ENCODE assay signal across 34 cellular contexts in genomic region chr6:147540075-147540474, GRCh38. TPM values are rescaled to one million over a fixed set of nuclear protein-coding genes. Genes with fewer than 3 reads are reported as not detected.
"Had no signal": no experiment of that assay in that cellular context is flagged by ENCODE, and none has a peak within 500 bp of the region (broad histone marks: within the 10 kb centered on the region; RNA-seq: fewer than 3 reads in every experiment).

No MANE protein-coding gene starts in this region.

- DNase-seq: activated CD4-positive, alpha-beta memory T cell treated with anti-CD3 and anti-CD28 coated beads for 36 hours; activated CD4-positive, alpha-beta T cell treated with anti-CD3 and anti-CD28 coated beads for 36 hours; activated CD4-positive, alpha-beta T cell treated with anti-CD3 and anti-CD28 coated beads, Interleukin-2, amount 10 ng/mL, durations not matched to agents 24 days and 14 days; activated CD4-positive, CD25-positive, alpha-beta regulatory T cell; activated CD4-positive, CD25-positive, alpha-beta regulatory T cell treated with anti-CD3 and anti-CD28 coated beads, Interleukin-2, amount 50 U/mL, for 72 hours; activated CD8-positive, alpha-beta memory T cell treated with anti-CD3 and anti-CD28 coated beads, Interleukin-2, amount 10 ng/mL, durations not matched to agents 7 days and 5 days; activated CD8-positive, alpha-beta memory T cell treated with anti-CD3 and anti-CD28 coated beads, Interleukin-2, amount 50 U/mL, for 4 hours; activated CD8-positive, alpha-beta T cell treated with anti-CD3 and anti-CD28 coated beads, Interleukin-2, amount 10 ng/mL, durations not matched to agents 7 days and 5 days; activated effector memory CD4-positive, alpha-beta T cell treated with anti-CD3 and anti-CD28 coated beads, Interleukin-2, amount 50 U/mL, for 16 hours; activated naive CD4-positive, alpha-beta T cell treated with anti-CD3 and anti-CD28 coated beads for 36 hours; activated naive CD8-positive, alpha-beta T cell treated with anti-CD3 and anti-CD28 coated beads for 36 hours; activated naive CD8-positive, alpha-beta T cell treated with anti-CD3 and anti-CD28 coated beads, Interleukin-2, amount 50 U/mL, for 24 hours; activated T-cell treated with anti-CD3 and anti-CD28 coated beads, Interleukin-2, amount 50 U/mL, for 1 hour; activated T-cell treated with anti-CD3 and anti-CD28 coated beads, Interleukin-2, amount 50 U/mL, for 48 hours; adrenal gland; amygdala; aorta; body of pancreas; cortex of kidney; dermis blood vessel endothelial cell; effector CD4-positive, alpha-beta T cell; effector memory CD8-positive, alpha-beta T cell; erythroblast; foreskin keratinocyte; gastrocnemius medialis; T-helper 1 cell; T-helper 17 cell; T1000 had no signal

- H3K36me3 Mint-ChIP-seq: activated CD4-positive, alpha-beta memory T cell treated with anti-CD3 and anti-CD28 coated beads for 36 hours; activated CD8-positive, alpha-beta memory T cell treated with anti-CD3 and anti-CD28 coated beads, Interleukin-2, amount 10 ng/mL, durations not matched to agents 7 days and 5 days; activated naive CD4-positive, alpha-beta T cell treated with anti-CD3 and anti-CD28 coated beads, Interleukin-2, amount 50 U/mL, for 24 hours; activated naive CD8-positive, alpha-beta T cell treated with anti-CD3 and anti-CD28 coated beads for 36 hours had no signal

- H3K9me3 Mint-ChIP-seq: activated CD4-positive, alpha-beta T cell treated with anti-CD3 and anti-CD28 coated beads, Interleukin-2, amount 10 ng/mL, durations not matched to agents 24 days and 14 days; activated naive CD4-positive, alpha-beta T cell treated with anti-CD3 and anti-CD28 coated beads, Interleukin-2, amount 50 U/mL, for 24 hours; activated naive CD8-positive, alpha-beta T cell treated with anti-CD3 and anti-CD28 coated beads, Interleukin-2, amount 50 U/mL, for 24 hours; activated T-helper 1 cell treated with anti-CD3 and anti-CD28 coated beads, Interleukin-12 subunit alpha, Interleukin-12 subunit beta, Interleukin-2, Interleukin-4 antibody, amounts not matched to agents 30 ng/mL and 10 ng/mL and 1 ng/mL, durations not matched to agents 14 hours and 24 hours and 36 hours; activated T-helper 2 cell treated with anti-CD3 and anti-CD28 coated beads, Interferon-gamma antibody, Interleukin-2, Interleukin-4, amounts not matched to agents 10 μg/mL and 5 μg/mL and 100 μg/mL, durations not matched to agents 14 hours and 24 hours and 36 hours; effector memory CD8-positive, alpha-beta T cell; T-helper 2 cell treated with Interferon-gamma antibody and Interleukin-4, amounts not matched to agents 5 μg/mL and 100 μg/mL, for 36 hours had no signal

- H3K4me3 ChIP-seq: adrenal gland, body of pancreas, esophagus muscularis mucosa, gastrocnemius medialis had no signal

- H3K27ac Mint-ChIP-seq: activated CD4-positive, alpha-beta memory T cell treated with anti-CD3 and anti-CD28 coated beads for 36 hours; activated CD4-positive, alpha-beta T cell treated with anti-CD3 and anti-CD28 coated beads for 36 hours; activated CD4-positive, alpha-beta T cell treated with anti-CD3 and anti-CD28 coated beads, Interleukin-2, amount 10 ng/mL, durations not matched to agents 24 days and 14 days; activated CD8-positive, alpha-beta memory T cell treated with anti-CD3 and anti-CD28 coated beads, Interleukin-2, amount 10 ng/mL, durations not matched to agents 7 days and 5 days; activated CD8-positive, alpha-beta T cell treated with anti-CD3 and anti-CD28 coated beads, Interleukin-2, amount 10 ng/mL, durations not matched to agents 7 days and 5 days; activated naive CD4-positive, alpha-beta T cell treated with anti-CD3 and anti-CD28 coated beads for 36 hours; activated naive CD4-positive, alpha-beta T cell treated with anti-CD3 and anti-CD28 coated beads, Interleukin-2, amount 50 U/mL, for 24 hours; activated naive CD8-positive, alpha-beta T cell treated with anti-CD3 and anti-CD28 coated beads for 36 hours; activated naive CD8-positive, alpha-beta T cell treated with anti-CD3 and anti-CD28 coated beads, Interleukin-2, amount 50 U/mL, for 24 hours; activated T-helper 1 cell treated with anti-CD3 and anti-CD28 coated beads, Interleukin-12 subunit alpha, Interleukin-12 subunit beta, Interleukin-2, Interleukin-4 antibody, amounts not matched to agents 30 ng/mL and 10 ng/mL and 1 ng/mL, durations not matched to agents 14 hours and 24 hours and 36 hours; activated T-helper 2 cell treated with anti-CD3 and anti-CD28 coated beads, Interferon-gamma antibody, Interleukin-2, Interleukin-4, amounts not matched to agents 10 μg/mL and 5 μg/mL and 100 μg/mL, durations not matched to agents 14 hours and 24 hours and 36 hours; effector memory CD8-positive, alpha-beta T cell; T-helper 17 cell; T-helper 2 cell treated with Interferon-gamma antibody and Interleukin-4, amounts not matched to agents 5 μg/mL and 100 μg/mL, for 36 hours had no signal

- H3K27ac ChIP-seq: adrenal gland, body of pancreas, esophagus muscularis mucosa, foreskin keratinocyte, gastrocnemius medialis had no signal

- H3K4me1 ChIP-seq: adrenal gland, body of pancreas, esophagus muscularis mucosa, foreskin keratinocyte, gastrocnemius medialis had no signal

- H3K27me3 ChIP-seq: adrenal gland, body of pancreas, esophagus muscularis mucosa, foreskin keratinocyte, gastrocnemius medialis had no signal

- H3K4me3 Mint-ChIP-seq: activated CD4-positive, alpha-beta memory T cell treated with anti-CD3 and anti-CD28 coated beads for 36 hours; activated CD4-positive, alpha-beta T cell treated with anti-CD3 and anti-CD28 coated beads for 36 hours; activated CD4-positive, alpha-beta T cell treated with anti-CD3 and anti-CD28 coated beads, Interleukin-2, amount 10 ng/mL, durations not matched to agents 24 days and 14 days; activated CD8-positive, alpha-beta memory T cell treated with anti-CD3 and anti-CD28 coated beads, Interleukin-2, amount 10 ng/mL, durations not matched to agents 7 days and 5 days; activated CD8-positive, alpha-beta T cell treated with anti-CD3 and anti-CD28 coated beads, Interleukin-2, amount 10 ng/mL, durations not matched to agents 7 days and 5 days; activated naive CD4-positive, alpha-beta T cell treated with anti-CD3 and anti-CD28 coated beads for 36 hours; activated naive CD4-positive, alpha-beta T cell treated with anti-CD3 and anti-CD28 coated beads, Interleukin-2, amount 50 U/mL, for 24 hours; activated naive CD8-positive, alpha-beta T cell treated with anti-CD3 and anti-CD28 coated beads for 36 hours; activated naive CD8-positive, alpha-beta T cell treated with anti-CD3 and anti-CD28 coated beads, Interleukin-2, amount 50 U/mL, for 24 hours; activated T-helper 1 cell treated with anti-CD3 and anti-CD28 coated beads, Interleukin-12 subunit alpha, Interleukin-12 subunit beta, Interleukin-2, Interleukin-4 antibody, amounts not matched to agents 30 ng/mL and 10 ng/mL and 1 ng/mL, durations not matched to agents 14 hours and 24 hours and 36 hours; effector memory CD8-positive, alpha-beta T cell; T-helper 17 cell; T-helper 2 cell treated with Interferon-gamma antibody and Interleukin-4, amounts not matched to agents 5 μg/mL and 100 μg/mL, for 36 hours had no signal

- H3K4me1 Mint-ChIP-seq: activated CD4-positive, alpha-beta T cell treated with anti-CD3 and anti-CD28 coated beads for 36 hours; activated CD4-positive, alpha-beta T cell treated with anti-CD3 and anti-CD28 coated beads, Interleukin-2, amount 10 ng/mL, durations not matched to agents 24 days and 14 days; activated CD8-positive, alpha-beta memory T cell treated with anti-CD3 and anti-CD28 coated beads, Interleukin-2, amount 10 ng/mL, durations not matched to agents 7 days and 5 days; activated naive CD4-positive, alpha-beta T cell treated with anti-CD3 and anti-CD28 coated beads, Interleukin-2, amount 50 U/mL, for 24 hours; activated naive CD8-positive, alpha-beta T cell treated with anti-CD3 and anti-CD28 coated beads for 36 hours; activated naive CD8-positive, alpha-beta T cell treated with anti-CD3 and anti-CD28 coated beads, Interleukin-2, amount 50 U/mL, for 24 hours; T-helper 17 cell had no signal

- H3K9me3 ChIP-seq: adrenal gland, body of pancreas, esophagus muscularis mucosa, gastrocnemius medialis had no signal

- ATAC-seq: activated CD4-positive, alpha-beta T cell treated with anti-CD3 and anti-CD28 coated beads for 36 hours; activated CD8-positive, alpha-beta memory T cell treated with anti-CD3 and anti-CD28 coated beads, Interleukin-2, amount 10 ng/mL, durations not matched to agents 7 days and 5 days; activated CD8-positive, alpha-beta T cell treated with anti-CD3 and anti-CD28 coated beads, Interleukin-2, amount 10 ng/mL, durations not matched to agents 7 days and 5 days; activated naive CD8-positive, alpha-beta T cell treated with anti-CD3 and anti-CD28 coated beads, Interleukin-2, amount 50 U/mL, for 24 hours; body of pancreas; effector memory CD8-positive, alpha-beta T cell; foreskin keratinocyte; gastrocnemius medialis; T-helper 17 cell had no signal

- H3K36me3 ChIP-seq: adrenal gland, esophagus muscularis mucosa, gastrocnemius medialis had no signal

- H3K27me3 Mint-ChIP-seq: activated CD4-positive, alpha-beta T cell treated with anti-CD3 and anti-CD28 coated beads, Interleukin-2, amount 10 ng/mL, durations not matched to agents 24 days and 14 days; activated CD8-positive, alpha-beta memory T cell treated with anti-CD3 and anti-CD28 coated beads, Interleukin-2, amount 10 ng/mL, durations not matched to agents 7 days and 5 days had no signal

RNA-seq across cellular contexts. Expression of gene SAMD5, which starts 31.6 kb away (rescaled TPM):
- total RNA-seq: activated CD8-positive, alpha-beta memory T cell treated with anti-CD3 and anti-CD28 coated beads for 36 hours; activated CD8-positive, alpha-beta T cell treated with anti-CD3 and anti-CD28 coated beads, Interleukin-2, amount 10 ng/mL, durations not matched to agents 7 days and 5 days; activated naive CD4-positive, alpha-beta T cell treated with anti-CD3 and anti-CD28 coated beads for 36 hours; activated naive CD8-positive, alpha-beta T cell treated with anti-CD3 and anti-CD28 coated beads for 36 hours; T-helper 17 cell had no signal
